23 cellular contexts compared by ENCODE assay signal in genomic region chr19:11540642-11541041, GRCh38. TPM values are rescaled to one million over a fixed set of nuclear protein-coding genes. Genes with fewer than 3 reads are reported as not detected.
DNase-seq lines count a peak whose midpoint lies in the region; ATAC-seq and TF ChIP-seq lines count a peak whose summit lies in the region.
"Had no signal": no experiment of that assay in that cellular context is flagged by ENCODE, and none has a peak within 500 bp of the region (broad histone marks: within the 10 kb centered on the region; RNA-seq: fewer than 3 reads in every experiment).

No MANE protein-coding gene starts in this region.

- WGBS in esophagus muscularis mucosa = 66% methylated on average over 2 of the region's 5 CpGs
- WGBS in ovary, 3 donors = 79 to 91% (median 88%) methylated on average over 5 of the region's 5 CpGs

- TF ChIP-seq CTCF in right atrium auricular region (IDR thresholded peaks at IDR 0.05) = no peak
- TF ChIP-seq CTCF in esophagus muscularis mucosa (IDR thresholded peaks at IDR 0.05) = no peak
- no peak for TF ChIP-seq CTCF in ovary (IDR thresholded peaks at IDR 0.05)
- TF ChIP-seq CTCF in endothelial cell (IDR thresholded peaks at IDR 0.05; ENCODE audit: unreplicated experiment) = no peak

- peak overlapping the region; percentile 87 to 94 for H3K27ac ChIP-seq in right atrium auricular region
- peak overlapping the region; percentile 96 to 99 (median 98) for H3K27ac ChIP-seq in esophagus muscularis mucosa (replicated peaks in 1 of 4)
- H3K27ac ChIP-seq in ovary = peak overlapping the region; percentile 40 to 76
- H3K27ac ChIP-seq: pancreas, SJCRH30 had no signal

- peaks cover 10% of the 10 kb centered on the region for H3K27me3 Mint-ChIP-seq in endothelial cell (ENCODE audit: unreplicated experiment)

- DNase-seq in right atrium auricular region (ENCODE audit: low spot score) = no peak
- no peak for DNase-seq in Right ventricle myocardium inferior (ENCODE audit: missing footprints)
- DNase-seq in esophagus muscularis mucosa (ENCODE audit: extremely low spot score) = no peak
- peak in 4 of 5 donors; percentile 28 to 48 (median 38) for DNase-seq in ovary
- DNase-seq in H4 (ENCODE audit: low spot score) = no peak
- no peak for DNase-seq in endothelial cell (ENCODE audit: low spot score)
- DNase-seq: activated CD4-positive, alpha-beta T cell treated with anti-CD3 and anti-CD28 coated beads for 1 hour; CD4-positive, CD25-positive, alpha-beta regulatory T cell; DMS79; effector memory CD8-positive, alpha-beta T cell; hippocampal formation; mucosa of descending colon; NCI-H1694; pancreas; SJCRH30; small intestine had no signal

- H3K27ac Mint-ChIP-seq in endothelial cell (ENCODE audit: unreplicated experiment) = no peak overlapping the region
- H3K27ac Mint-ChIP-seq: CD4-positive, CD25-positive, alpha-beta regulatory T cell; effector memory CD8-positive, alpha-beta T cell; T-helper 2 cell treated with Interferon-gamma antibody and Interleukin-4, amounts not matched to agents 5 μg/mL and 100 μg/mL, for 36 hours had no signal

- H3K4me3 ChIP-seq in right atrium auricular region = peak overlapping the region; percentile 48 to 60
- H3K4me3 ChIP-seq in esophagus muscularis mucosa = peak overlapping the region; percentile 69 to 89 (median 78)
- H3K4me3 ChIP-seq in ovary = peak overlapping the region; percentile 57
- H3K4me3 ChIP-seq: A549, mucosa of descending colon, pancreas, SJCRH30 had no signal

- H3K27me3 ChIP-seq in right atrium auricular region (no peaks in the 10 kb centered on the region), esophagus muscularis mucosa (peaks cover 0 to 5% (median 0%) of the 10 kb centered on the region in 4 donors), ovary (no peaks in the 10 kb centered on the region)
- H3K27me3 ChIP-seq: pancreas, SJCRH30 had no signal

- peaks cover 18% of the 10 kb centered on the region for H3K36me3 ChIP-seq in right atrium auricular region
- peaks cover 6 to 29% (median 11%) of the 10 kb centered on the region in 4 donors for H3K36me3 ChIP-seq in esophagus muscularis mucosa
- H3K36me3 ChIP-seq in ovary = no peaks in the 10 kb centered on the region
- H3K36me3 ChIP-seq: pancreas, SJCRH30, tibial nerve had no signal

- TF ChIP-seq EP300 in esophagus muscularis mucosa (IDR thresholded peaks at IDR 0.05) (no peak), ovary (IDR thresholded peaks at IDR 0.05) (no peak)

- no peaks in the 10 kb centered on the region for H3K36me3 Mint-ChIP-seq in endothelial cell (ENCODE audit: low read depth, unreplicated experiment)
- H3K36me3 Mint-ChIP-seq: CD4-positive, CD25-positive, alpha-beta regulatory T cell had no signal

- H3K4me3 Mint-ChIP-seq in endothelial cell (ENCODE audit: unreplicated experiment) = no peak overlapping the region
- H3K4me3 Mint-ChIP-seq: CD4-positive, CD25-positive, alpha-beta regulatory T cell; central memory CD8-positive, alpha-beta T cell; effector memory CD8-positive, alpha-beta T cell; T-helper 2 cell treated with Interferon-gamma antibody and Interleukin-4, amounts not matched to agents 5 μg/mL and 100 μg/mL, for 36 hours had no signal

- ATAC-seq in Right ventricle myocardium inferior (no peak), GM19452 (IDR thresholded peaks at IDR 0.05; ENCODE audit: unreplicated experiment) (no peak), HG03095 (IDR thresholded peaks at IDR 0.05; ENCODE audit: unreplicated experiment) (no peak)
- ATAC-seq: effector memory CD8-positive, alpha-beta T cell; mucosa of descending colon; pancreas had no signal

- no peaks in the 10 kb centered on the region for H3K4me1 Mint-ChIP-seq in endothelial cell (ENCODE audit: unreplicated experiment)

- no peak for TF ChIP-seq POLR2A in esophagus muscularis mucosa (IDR thresholded peaks at IDR 0.05; ENCODE audit: low read depth)
- no peak for TF ChIP-seq POLR2A in ovary (IDR thresholded peaks at IDR 0.05)

- H3K9me3 ChIP-seq in right atrium auricular region = no peaks in the 10 kb centered on the region
- no peaks in the 10 kb centered on the region for H3K9me3 ChIP-seq in esophagus muscularis mucosa
- H3K9me3 ChIP-seq in ovary = no peaks in the 10 kb centered on the region
- H3K9me3 ChIP-seq: A549, mucosa of descending colon, pancreas, SJCRH30, tibial nerve had no signal

- peaks cover 0 to 23% of the 10 kb centered on the region in 2 donors for H3K4me1 ChIP-seq in right atrium auricular region
- peaks cover 11 to 85% (median 80%) of the 10 kb centered on the region in 4 donors for H3K4me1 ChIP-seq in esophagus muscularis mucosa
- peaks cover 4% of the 10 kb centered on the region for H3K4me1 ChIP-seq in ovary (ENCODE audit: insufficient read depth)
- H3K4me1 ChIP-seq: pancreas, SJCRH30 had no signal

- intact Hi-C loops in Right ventricle myocardium inferior (cut with DNase I) (no loop called here), esophagus muscularis mucosa (cut with DNase I) (no loop called here), ovary (cut with DNase I) (no loop called here)

- H3K9me3 Mint-ChIP-seq in endothelial cell (ENCODE audit: unreplicated experiment) = no peaks in the 10 kb centered on the region
- H3K9me3 Mint-ChIP-seq: central memory CD8-positive, alpha-beta T cell; effector memory CD8-positive, alpha-beta T cell; T-helper 2 cell treated with Interferon-gamma antibody and Interleukin-4, amounts not matched to agents 5 μg/mL and 100 μg/mL, for 36 hours had no signal

RNA-seq across cellular contexts. Expression of gene CNN1, which starts 2.0 kb away (rescaled TPM):
- total RNA-seq in right atrium auricular region (100 to 1,000 TPM in 1 of 2 donors, 10 to 100 TPM in 1; 93.3 to 592 TPM), Right ventricle myocardium inferior (174 TPM), esophagus muscularis mucosa (1,000 to 10,000 TPM; 2,877 to 3,384 (median 2,954) TPM), ovary (100 to 1,000 TPM in 1 of 7 donors, 10 to 100 TPM in 6; 13.9 to 485 (median 59.2) TPM), endothelial cell (ENCODE audit: unreplicated experiment) (1.5 TPM)
- 100 to 1,000 TPM in 1 of 2 donors, 10 to 100 TPM in 1; 76.5 to 725 TPM for polyA plus RNA-seq in ovary
- total RNA-seq in H4 (2014; rRNA removed; shearing (Covaris generic)) = 0.21 and 0.25 TPM in 2 replicates
- total RNA-seq: CD4-positive, CD25-positive, alpha-beta regulatory T cell; NCI-H460 had no signal
- polyA plus RNA-seq: CD4-positive, CD25-positive, alpha-beta regulatory T cell had no signal

RNA-seq across cellular contexts. Expression of gene ECSIT, which starts 11.7 kb away (rescaled TPM):
- 100 to 1,000 TPM in 1 of 2 donors, 10 to 100 TPM in 1; 83.6 to 126 TPM for total RNA-seq in right atrium auricular region
- 172 TPM for total RNA-seq in Right ventricle myocardium inferior
- total RNA-seq in esophagus muscularis mucosa = 10 to 100 TPM; 72.7 to 97.5 (median 81.8) TPM
- total RNA-seq in ovary = 10 to 100 TPM; 57.0 to 84.8 (median 58.2) TPM
- polyA plus RNA-seq in ovary = 10 to 100 TPM; 16.3 to 73.1 TPM
- total RNA-seq in H4 (2014; rRNA removed; shearing (Covaris generic)) = 43.0 and 47.5 TPM in 2 replicates
- 16.7 TPM for total RNA-seq in endothelial cell (ENCODE audit: unreplicated experiment)

RNA-seq across cellular contexts. Expression of gene ELOF1, which starts 18.4 kb away (rescaled TPM):
- total RNA-seq in right atrium auricular region (10 to 100 TPM; 17.1 to 32.5 TPM), Right ventricle myocardium inferior (33.5 TPM), esophagus muscularis mucosa (10 to 100 TPM; 27.0 to 39.1 (median 30.5) TPM), ovary (10 to 100 TPM; 30.4 to 57.4 (median 49.5) TPM), endothelial cell (ENCODE audit: unreplicated experiment) (44.0 TPM)
- 10 to 100 TPM; 39.4 to 49.1 TPM for polyA plus RNA-seq in ovary
- total RNA-seq in H4 (2014; rRNA removed; shearing (Covaris generic)) = 72.7 and 85.3 TPM in 2 replicates

RNA-seq across cellular contexts. Expression of gene ZNF653, which starts 35.0 kb away (rescaled TPM):
- total RNA-seq in right atrium auricular region (1 to 10 TPM; 4.6 to 9.9 TPM), Right ventricle myocardium inferior (4.8 TPM), esophagus muscularis mucosa (10 to 100 TPM in 1 of 4 donors, 1 to 10 TPM in 3; 9.1 to 13.9 (median 9.4) TPM), ovary (10 to 100 TPM in 6 of 7 donors, 1 to 10 TPM in 1; 7.7 to 16.8 (median 11.4) TPM), endothelial cell (ENCODE audit: unreplicated experiment) (7.7 TPM)
- polyA plus RNA-seq in ovary = 1 to 10 TPM; 2.9 to 9.5 TPM
- 4.6 and 9.8 TPM in 2 replicates for total RNA-seq in H4 (2014; rRNA removed; shearing (Covaris generic))

RNA-seq across cellular contexts. Expression of gene ACP5, which starts 36.8 kb away (rescaled TPM):
- total RNA-seq in right atrium auricular region (1 to 10 TPM; 3.2 to 3.6 TPM), Right ventricle myocardium inferior (2.3 TPM), esophagus muscularis mucosa (10 to 100 TPM in 3 of 4 donors, 1 to 10 TPM in 1; 7.3 to 16.0 (median 13.3) TPM), ovary (10 to 100 TPM in 6 of 7 donors, 1 to 10 TPM in 1; 7.9 to 54.4 (median 17.1) TPM), endothelial cell (ENCODE audit: unreplicated experiment) (0.95 TPM)
- polyA plus RNA-seq in ovary = 10 to 100 TPM; 30.5 to 66.9 TPM
- 8.2 and 10.4 TPM in 2 replicates for total RNA-seq in H4 (2014; rRNA removed; shearing (Covaris generic))
- total RNA-seq: NCI-H460 had no signal

Comparison
In these comparisons a context has a peak if more than half of its experiments do, and no peak if none do; other contexts are left out.
1. DNase-seq: peak in ovary (4 of 5); none in right atrium auricular region (single experiment), Right ventricle myocardium inferior (single experiment), esophagus muscularis mucosa (single experiment), H4 (single experiment) and endothelial cell (single experiment).
2. Peak in every context shown above with its lines, with median percentiles within 50 percentile points of each other: H3K27ac ChIP-seq and H3K4me3 ChIP-seq.